9 cellular contexts compared by ENCODE assay signal in genomic region chr5:138169124-138169523, GRCh38. TPM values are rescaled to one million over a fixed set of nuclear protein-coding genes. Genes with fewer than 3 reads are reported as not detected.
"Had no signal": no experiment of that assay in that cellular context is flagged by ENCODE, and none has a peak within 500 bp of the region (broad histone marks: within the 10 kb centered on the region; RNA-seq: fewer than 3 reads in every experiment).

No MANE protein-coding gene starts in this region.

- ATAC-seq: GM23338, HCT116 had no signal

- H3K9me3 Mint-ChIP-seq: GM23338, H9, HFFc6 had no signal

- H3K4me1 Mint-ChIP-seq: GM23338, H9 had no signal

- H3K27ac ChIP-seq: GM23248 had no signal

- H3K4me3 ChIP-seq: GM23248, GM23338, HAP-1 had no signal

- DNase-seq: GM23248, GOT3, H7, H9, HCEC 1CT, HFFc6 had no signal

- H3K9me3 ChIP-seq: HAP-1 had no signal

- H3K4me1 ChIP-seq: HAP-1 had no signal

- H3K4me3 Mint-ChIP-seq: GM23338, H9, HFFc6 had no signal

- H3K27ac Mint-ChIP-seq: GM23338, H9, HFFc6 had no signal

RNA-seq across cellular contexts. Expression of gene NME5, which starts 29.9 kb away (rescaled TPM):
- total RNA-seq: GM23248, GM23338 had no signal
- polyA plus RNA-seq: GM23248 had no signal
